Comparison of ENCODE assay signal across 8 cellular contexts in genomic region chr1:89633103-89633744, GRCh38. TPM values are rescaled to one million over a fixed set of nuclear protein-coding genes. Genes with fewer than 3 reads are reported as not detected.
DNase-seq lines count a peak whose midpoint lies in the region; ATAC-seq and TF ChIP-seq lines count a peak whose summit lies in the region.

Gene LRRC8C (plus strand): TSS chr1:89633120. CDS start chr1:89686474, 53,354 bp downstream.

- H3K79me2 ChIP-seq in PC-3 (ENCODE audit: low read length) (peaks cover 32% of the 10 kb centered on the region), neural cell (replicated peaks; ENCODE audit: insufficient read depth, low read length) (no peaks in the 10 kb centered on the region)

- peaks cover 32% of the 10 kb centered on the region for H3K4me1 ChIP-seq in PC-3 (ENCODE audit: insufficient read depth, low read length)
- H3K4me1 ChIP-seq in urinary bladder (ENCODE audit: insufficient read depth): no peaks in the 10 kb centered on the region

- DNase-seq in DMS 273 (lab: John Stamatoyannopoulos, UW; ENCODE audit: unreplicated experiment) (peak; percentile 83), PC-3 (peak; percentile 53), fibroblast of pulmonary artery (ENCODE audit: low read depth) (peak; percentile 58)
- DNase-seq in activated effector memory CD4-positive, alpha-beta T cell treated with Interleukin-2 at 50 U/mL for 16 hours: peak; percentile 56

- POLR2A ChIA-PET in PC-3 (lab: Charles Lee; ENCODE audit: unreplicated experiment): no interaction called here

- H4K20me1 ChIP-seq in PC-3 (ENCODE audit: low read length): no peaks in the 10 kb centered on the region
- H4K20me1 ChIP-seq in neural cell (ENCODE audit: insufficient read depth): no peaks in the 10 kb centered on the region

- H3K27ac ChIP-seq in PC-3 (ENCODE audit: low read length) (no peak within 1 kb of the TSS), neural cell (ENCODE audit: low read length) (peak within 1 kb of the TSS; percentile 50), urinary bladder (ENCODE audit: low read depth) (peak within 1 kb of the TSS; percentile 53)

- H2AFZ ChIP-seq in PC-3 (ENCODE audit: low read length): peak within 1 kb of the TSS; percentile 96
- H2AFZ ChIP-seq in neural cell (ENCODE audit: low read depth, low read length): peak within 1 kb of the TSS; percentile 67

- H3K9me3 ChIP-seq in PC-3 (ENCODE audit: low read length): no peaks in the 10 kb centered on the region
- no peaks in the 10 kb centered on the region for H3K9me3 ChIP-seq in neural cell (ENCODE audit: low read length)

- BruUV-seq in PC-3 (replicated peaks; lab: Mats Ljungman, UMichigan): no TSS peak

- no peak for TF ChIP-seq EP300 in neural cell (conservative IDR thresholded peaks at IDR 0.05; ENCODE audit: poor library complexity, severe bottlenecking)

- intact Hi-C loops in PC-3 (cut with micrococcal nuclease): loop anchor here (1.0 kb wide), 1 partner anchor 130 kb away; no protein-coding TSS in a partner anchor

- TF ChIP-seq CTCF in PC-3 (conservative IDR thresholded peaks at IDR 0.05; ENCODE audit: low read depth, low read length) (no peak), fibroblast of pulmonary artery (IDR thresholded peaks at IDR 0.05; ENCODE audit: low read length, missing control alignments) (no peak), neural cell (IDR thresholded peaks at IDR 0.05; ENCODE audit: poor library complexity, severe bottlenecking) (peak; percentile 36)

- ATAC-seq in GM19397 (IDR thresholded peaks at IDR 0.05; ENCODE audit: unreplicated experiment): peak; percentile 56
- peak; percentile 55 for ATAC-seq in HG03460 (IDR thresholded peaks at IDR 0.05; ENCODE audit: unreplicated experiment)
- ATAC-seq in PC-3: peak; percentile 65

- peaks cover 7% of the 10 kb centered on the region for H3F3A ChIP-seq in PC-3 (ENCODE audit: low read length, unreplicated experiment)
- H3F3A ChIP-seq in neural cell (ENCODE audit: insufficient read depth, low read length, poor library complexity, severe bottlenecking): no peaks in the 10 kb centered on the region

- H3K9ac ChIP-seq in PC-3 (ENCODE audit: low read length) (peak within 1 kb of the TSS; percentile 73), neural cell (ENCODE audit: low read length) (peak within 1 kb of the TSS; percentile 70)

- H3K36me3 ChIP-seq in PC-3 (ENCODE audit: low read depth, low read length): no peaks in the 10 kb centered on the region
- no peaks in the 10 kb centered on the region for H3K36me3 ChIP-seq in neural cell (ENCODE audit: insufficient read depth, low read length)
- H3K36me3 ChIP-seq in urinary bladder (ENCODE audit: insufficient read depth): no peaks in the 10 kb centered on the region

- under 1% methylated on average over 78 of the region's 78 CpGs for WGBS in urinary bladder

- no peaks in the 10 kb centered on the region for H3K27me3 ChIP-seq in PC-3 (ENCODE audit: low read length)
- H3K27me3 ChIP-seq in neural cell (ENCODE audit: insufficient read depth, low read depth, low read length): peaks cover 17% of the 10 kb centered on the region

- peak within 1 kb of the TSS; percentile 84 for H3K4me2 ChIP-seq in PC-3 (ENCODE audit: low read length)
- peak within 1 kb of the TSS; percentile 85 for H3K4me2 ChIP-seq in neural cell (ENCODE audit: low read length)

- TF ChIP-seq RAD21 in neural cell (conservative IDR thresholded peaks at IDR 0.05): no peak

- H3K4me3 ChIP-seq in PC-3 (ENCODE audit: low read length) (peak within 1 kb of the TSS; percentile 77), fibroblast of pulmonary artery (replicated peaks; ENCODE audit: low read depth, low read length) (peak within 1 kb of the TSS; percentile 82), neural cell (ENCODE audit: low read length) (peak within 1 kb of the TSS; percentile 76), urinary bladder (ENCODE audit: low read depth, low read length) (peak within 1 kb of the TSS; percentile 75)

- CTCF ChIA-PET in PC-3 (lab: Charles Lee): interaction anchor here (0.6 to 1.1 kb wide), 3 partner anchors 11 to 130 kb away, joined by 3 to 12 read pairs (median 3); no protein-coding TSS in a partner anchor

- H3K9me2 ChIP-seq in PC-3 (replicated peaks; ENCODE audit: low read length) (no peaks in the 10 kb centered on the region), neural cell (ENCODE audit: insufficient read depth, low read length) (no peaks in the 10 kb centered on the region)

TF ChIP-seq in neural cell, 6 proteins besides CTCF, POLR2A, EP300 and RAD21:
- TF ChIP-seq MXI1 (conservative IDR thresholded peaks at IDR 0.05; ENCODE audit: poor library complexity, severe bottlenecking) (peak; percentile 45), POLR2AphosphoS5 (IDR thresholded peaks at IDR 0.05) (peak; percentile 3), EZH2 (IDR thresholded peaks at IDR 0.05; ENCODE audit: borderline replicate concordance, insufficient read depth, low read length, poor library complexity, severe bottlenecking) (no peak)

RNA-seq across cellular contexts. Expression of gene LRRC8C, which starts in this region (rescaled TPM):
- 3.4 and 4.3 TPM in 2 replicates for total RNA-seq in PC-3 (2014; rRNA removed)
- 0.68 and 0.78 TPM in 2 replicates for polyA plus RNA-seq in neural cell
- 2.4 and 2.8 TPM in 2 replicates for polyA minus RNA-seq in neural cell
- total RNA-seq in urinary bladder: 12.3 TPM
- polyA plus RNA-seq in urinary bladder: 4.2 TPM
